30 cellular contexts compared by ENCODE assay signal in the genomic region with DNA sequence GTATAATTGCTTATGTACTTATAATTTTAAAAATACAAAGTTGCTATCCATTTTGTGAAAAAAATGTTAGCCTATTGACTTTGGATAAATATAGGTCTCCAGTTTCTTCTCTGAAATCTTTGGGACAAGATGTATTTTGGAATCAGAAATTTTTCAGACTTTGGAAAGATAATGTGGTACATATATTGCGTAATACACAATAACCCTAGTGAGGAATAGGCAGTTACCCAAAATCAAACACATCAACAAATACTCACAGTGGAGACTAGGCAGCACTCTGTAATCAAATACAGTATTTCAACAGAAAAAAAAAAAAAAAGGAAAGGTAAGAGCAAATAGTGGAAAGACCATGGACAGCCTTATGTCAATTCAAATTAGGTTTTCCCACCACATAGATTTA.
"Had no signal": no experiment of that assay in that cellular context is flagged by ENCODE, and none has a peak within 500 bp of the region (broad histone marks: within the 10 kb centered on the region; RNA-seq: fewer than 3 reads in every experiment).

No MANE protein-coding gene starts in this region.

- ATAC-seq: activated CD4-positive, alpha-beta T cell treated with anti-CD3 and anti-CD28 coated beads for 36 hours; activated CD8-positive, alpha-beta T cell treated with anti-CD3 and anti-CD28 coated beads for 36 hours; activated T-cell treated with anti-CD3 and anti-CD28 coated beads, Interleukin-2, amount 50 U/mL, for 4 hours; activated T-helper 17 cell treated with anti-CD3 and anti-CD28 coated beads, Interleukin-2, amount 50 U/mL, for 72 hours; body of pancreas; effector memory CD8-positive, alpha-beta T cell; gastroesophageal sphincter; heart right ventricle had no signal

- H3K79me2 ChIP-seq: hepatocyte had no signal

- H3K27ac ChIP-seq: adrenal gland, body of pancreas, epithelial cell of prostate, esophagus squamous epithelium, gastroesophageal sphincter, heart right ventricle, hepatocyte had no signal

- H3K27me3 ChIP-seq: adrenal gland, body of pancreas, esophagus squamous epithelium, gastroesophageal sphincter, heart right ventricle, hepatocyte had no signal

- H3K9me3 ChIP-seq: adrenal gland, body of pancreas, esophagus squamous epithelium, gastroesophageal sphincter, heart right ventricle had no signal

- H3K36me3 ChIP-seq: adrenal gland, esophagus squamous epithelium, gastroesophageal sphincter, heart right ventricle had no signal

- H3K4me2 ChIP-seq: hepatocyte had no signal

- H2AFZ ChIP-seq: hepatocyte had no signal

- H3K4me1 ChIP-seq: adrenal gland, body of pancreas, esophagus squamous epithelium, gastroesophageal sphincter, heart right ventricle had no signal

- H3K4me3 ChIP-seq: adrenal gland, body of pancreas, esophagus squamous epithelium, gastroesophageal sphincter, heart right ventricle, hepatocyte had no signal

- DNase-seq: activated CD4-positive, alpha-beta T cell treated with anti-CD3 and anti-CD28 coated beads for 36 hours; activated CD4-positive, alpha-beta T cell treated with anti-CD3 and anti-CD28 coated beads, Interleukin-2, amount 50 U/mL, for 1 hour; activated CD4-positive, alpha-beta T cell treated with anti-CD3 and anti-CD28 coated beads, Interleukin-2, amount 50 U/mL, for 48 hours; activated CD4-positive, CD25-positive, alpha-beta regulatory T cell; activated CD4-positive, CD25-positive, alpha-beta regulatory T cell treated with anti-CD3 and anti-CD28 coated beads, Interleukin-2, amount 50 U/mL, for 72 hours; activated CD8-positive, alpha-beta memory T cell treated with anti-CD3 and anti-CD28 coated beads for 24 hours; activated CD8-positive, alpha-beta T cell treated with anti-CD3 and anti-CD28 coated beads for 36 hours; activated effector memory CD4-positive, alpha-beta T cell treated with Interleukin-2 at 50 U/mL for 16 hours; activated gamma-delta T cell treated with Interleukin-2 at 50 U/mL for 16 hours; activated naive CD4-positive, alpha-beta T cell treated with anti-CD3 and anti-CD28 coated beads, Interleukin-2, amount 50 U/mL, for 16 hours; activated naive CD4-positive, alpha-beta T cell treated with Interleukin-2 at 50 U/mL for 16 hours; activated T-cell treated with anti-CD3 and anti-CD28 coated beads, Interleukin-2, amount 50 U/mL, for 4 hours; adrenal gland; amygdala; aorta; body of pancreas; caudate nucleus; cortex of kidney; dermis blood vessel endothelial cell; effector CD4-positive, alpha-beta T cell; effector memory CD8-positive, alpha-beta T cell; esophagus squamous epithelium; foreskin melanocyte; heart right ventricle had no signal

- FAIRE-seq: colon, endothelial cell of umbilical vein had no signal
